13 cellular contexts compared by ENCODE assay signal in genomic region chr10:13834581-13835286, GRCh38.
A peak's percentile ranks its signal among the peaks of the same experiment; 100 is the strongest.
DNase-seq lines count a peak whose midpoint lies in the region; ATAC-seq and TF ChIP-seq lines count a peak whose summit lies in the region.
"Had no signal": no experiment of that assay in that cellular context is flagged by ENCODE, and none has a peak within 500 bp of the region (broad histone marks: within the 10 kb centered on the region; RNA-seq: fewer than 3 reads in every experiment).

No MANE protein-coding gene starts in this region.

- DNase-seq in NCI-H69 (lab: John Stamatoyannopoulos, UW), result peak; percentile 49
- no peak for DNase-seq in coronary artery (ENCODE audit: low spot score)
- peak in 1 of 2 donors; percentile 59 for DNase-seq in left lung
- DNase-seq in stromal cell of bone marrow (ENCODE audit: low read depth), result peak; percentile 18
- DNase-seq in NCI-H1694 (lab: John Stamatoyannopoulos, UW), result no peak
- DNase-seq in ecto neural progenitor cell (ENCODE audit: low spot score), result no peak
- DNase-seq: activated T-cell treated with anti-CD3 and anti-CD28 coated beads, Interleukin-2, amount 50 U/mL, for 48 hours; EL; NCI-H1436; T-cell had no signal

- H3K27ac ChIP-seq in coronary artery (peak overlapping the region; percentile 60 to 88), left lung (peak overlapping the region in 1 of 2 donors; percentile 18)
- H3K27ac ChIP-seq: epithelial cell of prostate had no signal

- peak; percentile 39 for ATAC-seq in left lung
- no peak for ATAC-seq in HG03457 (IDR thresholded peaks at IDR 0.05; ENCODE audit: unreplicated experiment)
- no peak for ATAC-seq in GM18909 (IDR thresholded peaks at IDR 0.05; ENCODE audit: poor library complexity, unreplicated experiment)
- ATAC-seq: T-cell had no signal

- H3K4me1 ChIP-seq in left lung, result peaks cover 14 to 18% of the 10 kb centered on the region in 2 donors

- H3K9me3 ChIP-seq in left lung, result no peaks in the 10 kb centered on the region

- peak overlapping the region; percentile 61 for H3K4me3 ChIP-seq in coronary artery
- H3K4me3 ChIP-seq in left lung, result no peak overlapping the region

- H3K36me3 ChIP-seq in left lung, result no peaks in the 10 kb centered on the region

- intact Hi-C loops in left lung (cut with DNase I), result no loop called here

- no peaks in the 10 kb centered on the region for H3K27me3 ChIP-seq in left lung

- no peak for TF ChIP-seq CTCF in coronary artery (IDR thresholded peaks at IDR 0.05)
- TF ChIP-seq CTCF in left lung (IDR thresholded peaks at IDR 0.05), result no peak

Comparison
In these comparisons a context has a peak if more than half of its experiments do, and no peak if none do; other contexts are left out.
1. DNase-seq: peak in NCI-H69 (single experiment) and stromal cell of bone marrow (single experiment); none in coronary artery (single experiment), NCI-H1694 (single experiment) and ecto neural progenitor cell (single experiment).